ENCODE assay signal across 8 cellular contexts in the genomic region with DNA sequence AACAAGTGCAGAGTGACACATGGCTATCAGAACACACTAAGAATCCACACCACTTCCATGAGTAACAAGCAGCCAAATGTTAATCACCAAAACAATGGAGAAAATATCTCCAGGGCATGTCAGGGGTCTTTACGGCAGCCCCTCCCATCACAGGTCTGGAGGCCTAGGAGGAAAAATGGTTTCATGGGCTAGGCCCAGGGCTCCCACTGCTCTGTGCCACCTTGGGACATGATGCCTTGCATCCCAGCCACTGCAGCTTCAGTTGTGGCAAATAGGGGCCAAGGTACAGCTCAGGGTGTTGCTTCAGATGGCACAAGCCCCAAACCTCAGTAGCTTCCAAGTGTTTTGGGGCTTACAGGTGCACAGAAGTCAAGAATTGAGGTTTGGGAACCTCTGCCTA.
"Had no signal": no experiment of that assay in that cellular context is flagged by ENCODE, and none has a peak within 500 bp of the region (broad histone marks: within the 10 kb centered on the region; RNA-seq: fewer than 3 reads in every experiment).

No MANE protein-coding gene starts in this region.

- H3K9ac ChIP-seq: KMS-11 had no signal

- H3K4me3 ChIP-seq: GM23338 had no signal

- H3K27ac ChIP-seq: KMS-11 had no signal

- ATAC-seq: GM23338, HepG2 had no signal

- DNase-seq: H9, HCEC 1CT, HFFc6, Karpas-422, KBM-7 had no signal
